ENCODE assay signal across 1 cellular context in the genomic region with DNA sequence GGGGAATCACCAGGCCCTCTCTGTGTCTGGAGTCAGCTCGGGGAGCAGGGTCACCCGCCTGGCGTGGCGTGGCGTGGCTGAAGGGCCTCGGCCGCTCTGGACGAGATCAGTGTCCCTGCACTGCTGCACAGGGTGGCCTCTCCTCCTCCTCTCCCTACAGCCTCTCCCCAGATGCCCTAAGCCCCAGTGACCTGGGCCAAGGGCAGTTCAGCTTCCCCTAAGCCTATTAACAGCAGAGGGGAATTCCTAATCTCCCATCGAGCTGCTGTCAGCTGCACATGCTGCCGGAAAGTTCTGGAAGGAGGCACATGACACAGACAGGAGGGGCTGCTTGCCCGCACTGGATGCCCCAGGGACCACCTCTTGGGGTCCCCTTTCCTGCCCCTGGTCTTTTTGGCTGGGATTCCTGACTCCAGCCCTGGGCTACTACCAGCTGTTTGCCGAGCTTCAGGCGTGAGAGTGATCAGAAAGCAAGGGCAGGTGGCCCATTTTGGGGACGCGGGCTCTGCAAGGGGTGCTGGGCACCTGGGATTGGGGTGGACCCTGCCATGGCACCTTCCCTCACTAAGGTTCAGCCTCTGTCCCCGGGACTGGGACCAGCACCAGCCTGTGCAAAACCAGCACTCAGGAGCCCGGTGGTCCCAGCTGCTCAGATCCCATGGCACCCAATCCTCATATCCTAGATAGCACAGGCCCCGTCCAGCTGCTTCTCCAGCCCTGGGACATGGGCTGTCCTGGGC.
TF ChIP-seq lines count a peak whose summit lies in the region.

No MANE protein-coding gene starts in this region.

TF ChIP-seq in HepG2, 621 proteins besides CTCF, POLR2A, EP300 and RAD21 (continued from another document and continues in another):
- TF ChIP-seq, protein P1, sequence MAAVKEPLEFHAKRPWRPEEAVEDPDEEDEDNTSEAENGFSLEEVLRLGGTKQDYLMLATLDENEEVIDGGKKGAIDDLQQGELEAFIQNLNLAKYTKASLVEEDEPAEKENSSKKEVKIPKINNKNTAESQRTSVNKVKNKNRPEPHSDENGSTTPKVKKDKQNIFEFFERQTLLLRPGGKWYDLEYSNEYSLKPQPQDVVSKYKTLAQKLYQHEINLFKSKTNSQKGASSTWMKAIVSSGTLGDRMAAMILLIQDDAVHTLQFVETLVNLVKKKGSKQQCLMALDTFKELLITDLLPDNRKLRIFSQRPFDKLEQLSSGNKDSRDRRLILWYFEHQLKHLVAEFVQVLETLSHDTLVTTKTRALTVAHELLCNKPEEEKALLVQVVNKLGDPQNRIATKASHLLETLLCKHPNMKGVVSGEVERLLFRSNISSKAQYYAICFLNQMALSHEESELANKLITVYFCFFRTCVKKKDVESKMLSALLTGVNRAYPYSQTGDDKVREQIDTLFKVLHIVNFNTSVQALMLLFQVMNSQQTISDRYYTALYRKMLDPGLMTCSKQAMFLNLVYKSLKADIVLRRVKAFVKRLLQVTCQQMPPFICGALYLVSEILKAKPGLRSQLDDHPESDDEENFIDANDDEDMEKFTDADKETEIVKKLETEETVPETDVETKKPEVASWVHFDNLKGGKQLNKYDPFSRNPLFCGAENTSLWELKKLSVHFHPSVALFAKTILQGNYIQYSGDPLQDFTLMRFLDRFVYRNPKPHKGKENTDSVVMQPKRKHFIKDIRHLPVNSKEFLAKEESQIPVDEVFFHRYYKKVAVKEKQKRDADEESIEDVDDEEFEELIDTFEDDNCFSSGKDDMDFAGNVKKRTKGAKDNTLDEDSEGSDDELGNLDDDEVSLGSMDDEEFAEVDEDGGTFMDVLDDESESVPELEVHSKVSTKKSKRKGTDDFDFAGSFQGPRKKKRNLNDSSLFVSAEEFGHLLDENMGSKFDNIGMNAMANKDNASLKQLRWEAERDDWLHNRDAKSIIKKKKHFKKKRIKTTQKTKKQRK (IDR thresholded peaks at IDR 0.05; ENCODE audit: low read length) = no peak
- no peak for TF ChIP-seq ZFP90 (CRISPR knock-in tag; IDR thresholded peaks at IDR 0.05; ENCODE audit: borderline replicate concordance)
- TF ChIP-seq, protein P2, sequence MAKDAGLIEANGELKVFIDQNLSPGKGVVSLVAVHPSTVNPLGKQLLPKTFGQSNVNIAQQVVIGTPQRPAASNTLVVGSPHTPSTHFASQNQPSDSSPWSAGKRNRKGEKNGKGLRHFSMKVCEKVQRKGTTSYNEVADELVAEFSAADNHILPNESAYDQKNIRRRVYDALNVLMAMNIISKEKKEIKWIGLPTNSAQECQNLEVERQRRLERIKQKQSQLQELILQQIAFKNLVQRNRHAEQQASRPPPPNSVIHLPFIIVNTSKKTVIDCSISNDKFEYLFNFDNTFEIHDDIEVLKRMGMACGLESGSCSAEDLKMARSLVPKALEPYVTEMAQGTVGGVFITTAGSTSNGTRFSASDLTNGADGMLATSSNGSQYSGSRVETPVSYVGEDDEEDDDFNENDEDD (CRISPR knock-in tag; IDR thresholded peaks at IDR 0.05; ENCODE audit: borderline replicate concordance) = peak; percentile 58; the same call in 1 of the 2 replicates
- peak; percentile 37; the same call in 1 of the 2 replicates for TF ChIP-seq ARID5B (CRISPR knock-in tag; IDR thresholded peaks at IDR 0.05)
- TF ChIP-seq MXD3 (CRISPR knock-in tag; IDR thresholded peaks at IDR 0.05) = peak; percentile 39; the same call in 1 of the 2 replicates
- 0 out of 2 replicates have a peak, but pooled peaks have one; percentile 73 for TF ChIP-seq ZNF501 (CRISPR knock-in tag; IDR thresholded peaks at IDR 0.05)
- no peak for TF ChIP-seq ZNF589 (CRISPR knock-in tag; conservative IDR thresholded peaks at IDR 0.05)
- peak; percentile 40; the same call in 1 of the 2 replicates for TF ChIP-seq ELF3 (CRISPR knock-in tag; IDR thresholded peaks at IDR 0.05)
- peak; percentile 73; the same call in 1 of the 2 replicates for TF ChIP-seq ZNF510 (CRISPR knock-in tag; IDR thresholded peaks at IDR 0.05; ENCODE audit: low read depth)
- no peak for TF ChIP-seq POLR2AphosphoS5 (IDR thresholded peaks at IDR 0.05; ENCODE audit: low read depth, low read length)
- TF ChIP-seq ZBTB7B (CRISPR knock-in tag; IDR thresholded peaks at IDR 0.05) = no peak
- 0 out of 2 replicates have a peak, but pooled peaks have one; percentile 28 for TF ChIP-seq HDAC1 (CRISPR knock-in tag; IDR thresholded peaks at IDR 0.05)
- TF ChIP-seq ZMAT5 (CRISPR knock-in tag; IDR thresholded peaks at IDR 0.05; ENCODE audit: borderline replicate concordance, low read depth) = no peak
- no peak for TF ChIP-seq PHF8 (CRISPR knock-in tag; IDR thresholded peaks at IDR 0.05)
- TF ChIP-seq NR2F6 (IDR thresholded peaks at IDR 0.05) = peak; percentile 61; the same call in 1 of the 2 replicates
- TF ChIP-seq NR2F6 (CRISPR knock-in tag; IDR thresholded peaks at IDR 0.05) = peak; percentile 59; the same call in 1 of the 2 replicates
- no peak for TF ChIP-seq ZNF17 (CRISPR knock-in tag; IDR thresholded peaks at IDR 0.05)
- no peak for TF ChIP-seq POGK (CRISPR knock-in tag; conservative IDR thresholded peaks at IDR 0.05)
- TF ChIP-seq ZNF24 (IDR thresholded peaks at IDR 0.05) = no peak
- no peak for TF ChIP-seq ETV5 (CRISPR knock-in tag; IDR thresholded peaks at IDR 0.05; ENCODE audit: borderline replicate concordance)
- TF ChIP-seq MTA1 (CRISPR knock-in tag; IDR thresholded peaks at IDR 0.05; ENCODE audit: borderline replicate concordance) = peak; percentile 62; the same call in 1 of the 2 replicates
- TF ChIP-seq GATAD1 (CRISPR knock-in tag; IDR thresholded peaks at IDR 0.05) = 0 out of 2 replicates have a peak, but pooled peaks have one; percentile 23
- TF ChIP-seq ZNF644 (CRISPR knock-in tag; IDR thresholded peaks at IDR 0.05; ENCODE audit: low read depth) = no peak
- TF ChIP-seq ZSCAN22 (CRISPR knock-in tag; IDR thresholded peaks at IDR 0.05) = no peak
- no peak for TF ChIP-seq ZNF136 (CRISPR knock-in tag; IDR thresholded peaks at IDR 0.05; ENCODE audit: low read depth)
- no peak for TF ChIP-seq LCORL (IDR thresholded peaks at IDR 0.05)
- TF ChIP-seq LCORL (CRISPR knock-in tag; IDR thresholded peaks at IDR 0.05) = peak; percentile 88
- no peak for TF ChIP-seq ZNF468 (CRISPR knock-in tag; IDR thresholded peaks at IDR 0.05)
- TF ChIP-seq ZNF619 (CRISPR knock-in tag; IDR thresholded peaks at IDR 0.05) = no peak; the same call in 1 of the 2 replicates
- TF ChIP-seq GATAD2A (CRISPR knock-in tag; IDR thresholded peaks at IDR 0.05) = peak; percentile 37; the same call in 1 of the 2 replicates
- no peak for TF ChIP-seq SIX4 (CRISPR knock-in tag; IDR thresholded peaks at IDR 0.05)
- TF ChIP-seq HMG20A (CRISPR knock-in tag; IDR thresholded peaks at IDR 0.05; ENCODE audit: borderline replicate concordance) = 0 out of 2 replicates have a peak, but pooled peaks have one; percentile 16
- no peak; the same call in 1 of the 2 replicates for TF ChIP-seq MEF2D (CRISPR knock-in tag; IDR thresholded peaks at IDR 0.05)
- peak; percentile 48; the same call in 1 of the 2 replicates for TF ChIP-seq PAXIP1 (CRISPR knock-in tag; conservative IDR thresholded peaks at IDR 0.05)
- no peak for TF ChIP-seq ZNF3 (CRISPR knock-in tag; IDR thresholded peaks at IDR 0.05)
- TF ChIP-seq RFX3 (CRISPR knock-in tag; IDR thresholded peaks at IDR 0.05) = no peak
- no peak for TF ChIP-seq ZNF354B (CRISPR knock-in tag; IDR thresholded peaks at IDR 0.05)
- TF ChIP-seq HHEX (CRISPR knock-in tag; IDR thresholded peaks at IDR 0.05) = no peak
- TF ChIP-seq BHLHE40 (IDR thresholded peaks at IDR 0.05; ENCODE audit: low read length) = no peak
- TF ChIP-seq ZNF224 (CRISPR knock-in tag; IDR thresholded peaks at IDR 0.05) = no peak
- no peak for TF ChIP-seq CCDC6 (CRISPR knock-in tag; IDR thresholded peaks at IDR 0.05)
